25 cellular contexts compared by ENCODE assay signal in the genomic region with DNA sequence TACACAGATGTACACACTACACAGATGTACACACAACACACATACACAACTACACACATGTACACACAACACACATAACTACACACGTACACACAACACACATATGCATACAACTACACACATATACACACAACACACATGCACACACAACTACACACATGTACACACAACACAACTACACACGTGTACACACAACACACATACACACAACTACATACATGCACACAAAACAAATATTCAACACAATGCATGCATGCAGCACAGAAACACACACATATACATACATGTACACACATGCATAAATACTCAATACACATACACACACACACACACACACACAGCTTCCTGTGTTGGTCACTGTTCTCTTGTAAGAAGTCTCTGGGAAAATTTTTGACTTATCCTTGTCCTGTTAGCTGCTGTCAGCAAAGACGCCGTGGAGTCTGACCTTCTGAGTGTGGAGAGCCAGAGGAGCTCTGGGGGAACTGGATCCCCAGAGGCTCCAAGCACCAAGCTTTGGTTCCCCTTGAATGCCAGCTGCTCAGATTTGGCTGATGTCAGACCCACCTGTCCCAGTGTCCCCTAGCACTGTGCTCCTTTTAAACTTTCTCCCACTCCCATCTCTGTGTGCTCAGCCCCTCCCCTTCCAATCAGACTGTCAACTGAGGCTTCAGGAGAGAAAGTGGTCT.
DNase-seq lines count a peak whose midpoint lies in the region; ATAC-seq, FAIRE-seq and TF ChIP-seq lines count a peak whose summit lies in the region.
"Had no signal": no experiment of that assay in that cellular context is flagged by ENCODE, and none has a peak within 500 bp of the region (broad histone marks: within the 10 kb centered on the region; RNA-seq: fewer than 3 reads in every experiment).

No MANE protein-coding gene starts in this region.

- H3K27me3 Mint-ChIP-seq in WTC11 (ENCODE audit: low read depth): no peaks in the 10 kb centered on the region
- no peaks in the 10 kb centered on the region for H3K27me3 Mint-ChIP-seq in nephron progenitor cell (ENCODE audit: low read depth, poor library complexity)
- H3K27me3 Mint-ChIP-seq in Calu3 (ENCODE audit: unreplicated experiment): peaks cover 51% of the 10 kb centered on the region

- H3K36me3 Mint-ChIP-seq in WTC11 (no peaks in the 10 kb centered on the region), nephron progenitor cell (ENCODE audit: low read depth) (no peaks in the 10 kb centered on the region), Calu3 (ENCODE audit: insufficient read depth, unreplicated experiment) (no peaks in the 10 kb centered on the region)
- H3K36me3 Mint-ChIP-seq: CD4-positive, CD25-positive, alpha-beta regulatory T cell; immature natural killer cell; mesothelial cell of epicardium; naive B cell had no signal

- TF ChIP-seq CTCF in WTC11 (IDR thresholded peaks at IDR 0.05): no peak
- no peak for TF ChIP-seq CTCF in nephron progenitor cell (IDR thresholded peaks at IDR 0.05)
- TF ChIP-seq CTCF in Calu3 (IDR thresholded peaks at IDR 0.05; ENCODE audit: unreplicated experiment): no peak

- no peak overlapping the region for H3K4me3 Mint-ChIP-seq in WTC11
- H3K4me3 Mint-ChIP-seq in nephron progenitor cell: no peak overlapping the region
- H3K4me3 Mint-ChIP-seq in Calu3 (ENCODE audit: low read depth, unreplicated experiment): no peak overlapping the region
- H3K4me3 Mint-ChIP-seq: CD4-positive, CD25-positive, alpha-beta regulatory T cell; central memory CD8-positive, alpha-beta T cell; immature natural killer cell; mesothelial cell of epicardium; naive B cell; stimulated activated naive CD8-positive, alpha-beta T cell treated with anti-CD3 and anti-CD28 coated beads, Interleukin-15, amount 100 ng/mL, for 72 hours; T-helper 1 cell treated with Interleukin-12 subunit alpha and Interleukin-12 subunit beta and Interleukin-4 antibody, amounts not matched to agents 30 μg/mL and 1 μg/mL, for 36 hours had no signal

- DNase-seq in DMS 273 (lab: John Stamatoyannopoulos, UW; ENCODE audit: unreplicated experiment) (peak; percentile 32), DMS 273 treated with DMSO at 0.1 percent for 48 hours (lab: John Stamatoyannopoulos, UW) (no peak), HTR-8/SVneo (ENCODE audit: insufficient read length, low spot score) (no peak), WTC11 (ENCODE audit: low spot score) (no peak), nephron progenitor cell (peak; percentile 33), Calu3 (no peak)
- no peak for DNase-seq in activated CD8-positive, alpha-beta memory T cell treated with anti-CD3 and anti-CD28 coated beads, Interleukin-2, amount 50 U/mL, for 48 hours
- DNase-seq: activated gamma-delta T cell treated with Interleukin-2 at 50 U/mL for 16 hours; dermis blood vessel endothelial cell; hippocampal formation; immature natural killer cell; left ventricle myocardium inferior; naive B cell; NCI-H69; SK-N-SH; stimulated activated naive CD8-positive, alpha-beta T cell treated with anti-CD3 and anti-CD28 coated beads, Interleukin-15, amount 100 ng/mL, for 72 hours; thyroid gland had no signal

- H3K27ac Mint-ChIP-seq in WTC11: peak overlapping the region; percentile 22; the same call in 1 of the 2 replicates
- no peak overlapping the region for H3K27ac Mint-ChIP-seq in nephron progenitor cell
- no peak overlapping the region for H3K27ac Mint-ChIP-seq in Calu3 (ENCODE audit: unreplicated experiment)
- H3K27ac Mint-ChIP-seq: CD4-positive, CD25-positive, alpha-beta regulatory T cell; immature natural killer cell; mesothelial cell of epicardium; stimulated activated naive CD8-positive, alpha-beta T cell treated with anti-CD3 and anti-CD28 coated beads, Interleukin-15, amount 100 ng/mL, for 72 hours; T-helper 1 cell treated with Interleukin-12 subunit alpha and Interleukin-12 subunit beta and Interleukin-4 antibody, amounts not matched to agents 30 μg/mL and 1 μg/mL, for 36 hours had no signal

- FAIRE-seq in HTR-8/SVneo (lab: Jason Lieb, UNC): peak; percentile 99
- FAIRE-seq: D721Med, G401.6 had no signal

- POLR2A ChIA-PET in WTC11 (lab: Charles Lee): no interaction called here

- ATAC-seq in WTC11 (no peak; the same call in 1 of the 2 replicates), GM19395 (IDR thresholded peaks at IDR 0.05; ENCODE audit: unreplicated experiment) (no peak)
- ATAC-seq: gastroesophageal sphincter; stimulated activated naive CD8-positive, alpha-beta T cell treated with anti-CD3 and anti-CD28 coated beads, Interleukin-15, amount 100 ng/mL, for 72 hours had no signal

- H3K4me1 Mint-ChIP-seq in WTC11: no peaks in the 10 kb centered on the region
- H3K4me1 Mint-ChIP-seq in nephron progenitor cell: peaks cover 13% of the 10 kb centered on the region
- no peaks in the 10 kb centered on the region for H3K4me1 Mint-ChIP-seq in Calu3 (ENCODE audit: low read depth, unreplicated experiment)
- H3K4me1 Mint-ChIP-seq: CD4-positive, CD25-positive, alpha-beta regulatory T cell; central memory CD8-positive, alpha-beta T cell; immature natural killer cell; mesothelial cell of epicardium; naive B cell; stimulated activated naive CD8-positive, alpha-beta T cell treated with anti-CD3 and anti-CD28 coated beads, Interleukin-15, amount 100 ng/mL, for 72 hours had no signal

- no TSS peak for BruUV-seq in Calu3 (replicated peaks; lab: Mats Ljungman, UMichigan)

- H3K9me3 Mint-ChIP-seq in WTC11 (peaks cover 7% of the 10 kb centered on the region), nephron progenitor cell (peaks cover 3% of the 10 kb centered on the region), Calu3 (ENCODE audit: low read depth, unreplicated experiment) (no peaks in the 10 kb centered on the region)
- H3K9me3 Mint-ChIP-seq: CD4-positive, CD25-positive, alpha-beta regulatory T cell; central memory CD8-positive, alpha-beta T cell; immature natural killer cell; stimulated activated naive CD8-positive, alpha-beta T cell treated with anti-CD3 and anti-CD28 coated beads, Interleukin-15, amount 100 ng/mL, for 72 hours had no signal

- intact Hi-C loops in Calu3 (cut with micrococcal nuclease; ENCODE audit: unreplicated experiment): no loop called here

- CTCF ChIA-PET in WTC11 (lab: Charles Lee) (interaction anchor here (1.3 kb wide), 1 partner anchor 104 kb away, joined by 5 read pairs; no protein-coding TSS in a partner anchor), Calu3 (lab: Charles Lee) (no interaction called here)

TF ChIP-seq in WTC11, 78 proteins besides CTCF, POLR2A, EP300 and RAD21 (continues in another document):
- TF ChIP-seq CBFB (CRISPR knock-in tag; IDR thresholded peaks at IDR 0.05; ENCODE audit: low read depth): no peak
- no peak for TF ChIP-seq ZNF138 (CRISPR knock-in tag; conservative IDR thresholded peaks at IDR 0.05)
- TF ChIP-seq ATF1 (CRISPR knock-in tag; IDR thresholded peaks at IDR 0.05): no peak
- TF ChIP-seq, protein P1, sequence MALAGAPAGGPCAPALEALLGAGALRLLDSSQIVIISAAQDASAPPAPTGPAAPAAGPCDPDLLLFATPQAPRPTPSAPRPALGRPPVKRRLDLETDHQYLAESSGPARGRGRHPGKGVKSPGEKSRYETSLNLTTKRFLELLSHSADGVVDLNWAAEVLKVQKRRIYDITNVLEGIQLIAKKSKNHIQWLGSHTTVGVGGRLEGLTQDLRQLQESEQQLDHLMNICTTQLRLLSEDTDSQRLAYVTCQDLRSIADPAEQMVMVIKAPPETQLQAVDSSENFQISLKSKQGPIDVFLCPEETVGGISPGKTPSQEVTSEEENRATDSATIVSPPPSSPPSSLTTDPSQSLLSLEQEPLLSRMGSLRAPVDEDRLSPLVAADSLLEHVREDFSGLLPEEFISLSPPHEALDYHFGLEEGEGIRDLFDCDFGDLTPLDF (CRISPR knock-in tag; IDR thresholded peaks at IDR 0.05): no peak
- no peak for TF ChIP-seq GABPB1 (CRISPR knock-in tag; IDR thresholded peaks at IDR 0.05)
- TF ChIP-seq, protein P2, sequence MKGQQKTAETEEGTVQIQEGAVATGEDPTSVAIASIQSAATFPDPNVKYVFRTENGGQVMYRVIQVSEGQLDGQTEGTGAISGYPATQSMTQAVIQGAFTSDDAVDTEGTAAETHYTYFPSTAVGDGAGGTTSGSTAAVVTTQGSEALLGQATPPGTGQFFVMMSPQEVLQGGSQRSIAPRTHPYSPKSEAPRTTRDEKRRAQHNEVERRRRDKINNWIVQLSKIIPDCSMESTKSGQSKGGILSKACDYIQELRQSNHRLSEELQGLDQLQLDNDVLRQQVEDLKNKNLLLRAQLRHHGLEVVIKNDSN (CRISPR knock-in tag; IDR thresholded peaks at IDR 0.05): no peak
- TF ChIP-seq ZNF416 (CRISPR knock-in tag; IDR thresholded peaks at IDR 0.05): no peak
- TF ChIP-seq TCF7 (CRISPR knock-in tag; IDR thresholded peaks at IDR 0.05; ENCODE audit: low read depth): no peak
- TF ChIP-seq, protein P3, sequence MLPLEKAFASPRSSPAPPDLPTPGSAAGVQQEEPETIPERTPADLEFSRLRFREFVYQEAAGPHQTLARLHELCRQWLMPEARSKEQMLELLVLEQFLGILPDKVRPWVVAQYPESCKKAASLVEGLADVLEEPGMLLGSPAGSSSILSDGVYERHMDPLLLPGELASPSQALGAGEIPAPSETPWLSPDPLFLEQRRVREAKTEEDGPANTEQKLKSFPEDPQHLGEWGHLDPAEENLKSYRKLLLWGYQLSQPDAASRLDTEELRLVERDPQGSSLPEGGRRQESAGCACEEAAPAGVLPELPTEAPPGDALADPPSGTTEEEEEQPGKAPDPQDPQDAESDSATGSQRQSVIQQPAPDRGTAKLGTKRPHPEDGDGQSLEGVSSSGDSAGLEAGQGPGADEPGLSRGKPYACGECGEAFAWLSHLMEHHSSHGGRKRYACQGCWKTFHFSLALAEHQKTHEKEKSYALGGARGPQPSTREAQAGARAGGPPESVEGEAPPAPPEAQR (CRISPR knock-in tag; IDR thresholded peaks at IDR 0.05): no peak
- TF ChIP-seq, protein P4, sequence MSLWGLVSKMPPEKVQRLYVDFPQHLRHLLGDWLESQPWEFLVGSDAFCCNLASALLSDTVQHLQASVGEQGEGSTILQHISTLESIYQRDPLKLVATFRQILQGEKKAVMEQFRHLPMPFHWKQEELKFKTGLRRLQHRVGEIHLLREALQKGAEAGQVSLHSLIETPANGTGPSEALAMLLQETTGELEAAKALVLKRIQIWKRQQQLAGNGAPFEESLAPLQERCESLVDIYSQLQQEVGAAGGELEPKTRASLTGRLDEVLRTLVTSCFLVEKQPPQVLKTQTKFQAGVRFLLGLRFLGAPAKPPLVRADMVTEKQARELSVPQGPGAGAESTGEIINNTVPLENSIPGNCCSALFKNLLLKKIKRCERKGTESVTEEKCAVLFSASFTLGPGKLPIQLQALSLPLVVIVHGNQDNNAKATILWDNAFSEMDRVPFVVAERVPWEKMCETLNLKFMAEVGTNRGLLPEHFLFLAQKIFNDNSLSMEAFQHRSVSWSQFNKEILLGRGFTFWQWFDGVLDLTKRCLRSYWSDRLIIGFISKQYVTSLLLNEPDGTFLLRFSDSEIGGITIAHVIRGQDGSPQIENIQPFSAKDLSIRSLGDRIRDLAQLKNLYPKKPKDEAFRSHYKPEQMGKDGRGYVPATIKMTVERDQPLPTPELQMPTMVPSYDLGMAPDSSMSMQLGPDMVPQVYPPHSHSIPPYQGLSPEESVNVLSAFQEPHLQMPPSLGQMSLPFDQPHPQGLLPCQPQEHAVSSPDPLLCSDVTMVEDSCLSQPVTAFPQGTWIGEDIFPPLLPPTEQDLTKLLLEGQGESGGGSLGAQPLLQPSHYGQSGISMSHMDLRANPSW (CRISPR knock-in tag; conservative IDR thresholded peaks at IDR 0.05; ENCODE audit: low read depth): no peak

Comparison
In these comparisons a context has a peak if more than half of its experiments do, and no peak if none do; other contexts are left out.
1. DNase-seq: peak in DMS 273 (single experiment) and nephron progenitor cell (single experiment); none in DMS 273 treated with DMSO at 0.1 percent for 48 hours (single experiment), HTR-8/SVneo (single experiment), WTC11 (single experiment), Calu3 (single experiment) and activated CD8-positive, alpha-beta memory T cell treated with anti-CD3 and anti-CD28 coated beads, Interleukin-2, amount 50 U/mL, for 48 hours (single experiment).